Comparison of ENCODE assay signal across 12 cellular contexts in genomic region chr3:14549256-14549931, GRCh38. TPM values are rescaled to one million over a fixed set of nuclear protein-coding genes. Genes with fewer than 3 reads are reported as not detected.
DNase-seq lines count a peak whose midpoint lies in the region; ATAC-seq, FAIRE-seq and TF ChIP-seq lines count a peak whose summit lies in the region.
"Had no signal": no experiment of that assay in that cellular context is flagged by ENCODE, and none has a peak within 500 bp of the region (broad histone marks: within the 10 kb centered on the region; RNA-seq: fewer than 3 reads in every experiment).

No MANE protein-coding gene starts in this region.

- H3K79me2 ChIP-seq in OCI-LY3 (ENCODE audit: low read length) = no peaks in the 10 kb centered on the region

- peak; percentile 35 for TF ChIP-seq CTCF in cardiac muscle cell (IDR thresholded peaks at IDR 0.05; ENCODE audit: low read depth, low read length)
- peak in 1 of 2 donors; percentile 29 for TF ChIP-seq CTCF in right atrium auricular region (IDR thresholded peaks at IDR 0.05)
- peak; percentile 39 for TF ChIP-seq CTCF in OCI-LY3 (IDR thresholded peaks at IDR 0.05; ENCODE audit: low read depth, low read length)
- TF ChIP-seq CTCF in epithelial cell of proximal tubule (conservative IDR thresholded peaks at IDR 0.05; ENCODE audit: low read depth, low read length) = peak; percentile 53
- TF ChIP-seq CTCF in uterus (IDR thresholded peaks at IDR 0.05) = no peak

- no peak overlapping the region for H3K27ac ChIP-seq in cardiac muscle cell
- H3K27ac ChIP-seq in right atrium auricular region = no peak overlapping the region
- H3K27ac ChIP-seq in OCI-LY3 (ENCODE audit: low read length) = no peak overlapping the region
- no peak overlapping the region for H3K27ac ChIP-seq in uterus

- H3K4me1 ChIP-seq in cardiac muscle cell (ENCODE audit: low read depth) = no peaks in the 10 kb centered on the region
- H3K4me1 ChIP-seq in right atrium auricular region = peaks cover 0 to 34% of the 10 kb centered on the region in 2 donors
- H3K4me1 ChIP-seq in OCI-LY3 (ENCODE audit: low read length) = no peaks in the 10 kb centered on the region
- H3K4me1 ChIP-seq in uterus = no peaks in the 10 kb centered on the region

- H3K9me3 ChIP-seq in cardiac muscle cell (ENCODE audit: low read depth) = no peaks in the 10 kb centered on the region
- no peaks in the 10 kb centered on the region for H3K9me3 ChIP-seq in right atrium auricular region
- no peaks in the 10 kb centered on the region for H3K9me3 ChIP-seq in OCI-LY3 (ENCODE audit: insufficient read depth, low read length)
- H3K9me3 ChIP-seq in uterus = no peaks in the 10 kb centered on the region

- H3K4me3 ChIP-seq in cardiac muscle cell = no peak overlapping the region
- no peak overlapping the region for H3K4me3 ChIP-seq in right atrium auricular region
- peak overlapping the region; percentile 32; the same call in 1 of the 2 replicates for H3K4me3 ChIP-seq in OCI-LY3 (ENCODE audit: low read length)
- H3K4me3 ChIP-seq in epithelial cell of proximal tubule (ENCODE audit: low read depth, low read length) = no peak overlapping the region
- no peak overlapping the region for H3K4me3 ChIP-seq in uterus

- no peak overlapping the region for H3K9ac ChIP-seq in OCI-LY3 (ENCODE audit: low read length)

- peaks cover 0 to 10% (median 5%) of the 10 kb centered on the region in 4 donors for H3K4me1 Mint-ChIP-seq in naive thymus-derived CD8-positive, alpha-beta T cell
- H3K4me1 Mint-ChIP-seq: activated CD4-positive, alpha-beta memory T cell treated with anti-CD3 and anti-CD28 coated beads, Interleukin-2, amount 10 ng/mL, durations not matched to agents 7 days and 5 days had no signal

- DNase-seq in cardiac muscle cell (ENCODE audit: low read depth in 1 of 2, low spot score in 1 of 2) = no peak
- DNase-seq in right atrium auricular region (ENCODE audit: low spot score) = no peak
- no peak for DNase-seq in epithelial cell of proximal tubule (ENCODE audit: low read depth)
- DNase-seq in urothelium cell line (ENCODE audit: low spot score) = peak; percentile 56
- DNase-seq in naive thymus-derived CD8-positive, alpha-beta T cell = no peak
- DNase-seq in activated CD4-positive, CD25-positive, alpha-beta regulatory T cell (lab: John Stamatoyannopoulos, UW) = no peak
- DNase-seq in uterus = no peak
- DNase-seq: activated CD4-positive, alpha-beta memory T cell treated with anti-CD3 and anti-CD28 coated beads, Interleukin-2, amount 10 ng/mL, durations not matched to agents 7 days and 5 days; DMS153; NCI-H1105 had no signal

- no peaks in the 10 kb centered on the region for H3K36me3 ChIP-seq in cardiac muscle cell
- H3K36me3 ChIP-seq in right atrium auricular region = no peaks in the 10 kb centered on the region
- H3K36me3 ChIP-seq in OCI-LY3 (replicated peaks; ENCODE audit: low read depth, low read length) = no peaks in the 10 kb centered on the region
- H3K36me3 ChIP-seq in uterus = no peaks in the 10 kb centered on the region

- H3K27me3 Mint-ChIP-seq in naive thymus-derived CD8-positive, alpha-beta T cell = peaks cover 14 to 84% (median 51%) of the 10 kb centered on the region in 5 donors

- no peak for ATAC-seq in naive thymus-derived CD8-positive, alpha-beta T cell

- H3K27ac Mint-ChIP-seq in naive thymus-derived CD8-positive, alpha-beta T cell = no peak overlapping the region
- H3K27ac Mint-ChIP-seq: activated CD4-positive, alpha-beta memory T cell treated with anti-CD3 and anti-CD28 coated beads, Interleukin-2, amount 10 ng/mL, durations not matched to agents 7 days and 5 days had no signal

- peak overlapping the region; percentile 52 for H3K4me2 ChIP-seq in OCI-LY3 (ENCODE audit: low read length)

- peak overlapping the region; percentile 77; the same call in 1 of the 2 replicates for H2AFZ ChIP-seq in OCI-LY3 (ENCODE audit: low read depth, low read length)

- H4K20me1 ChIP-seq in OCI-LY3 (ENCODE audit: insufficient read depth, low read length) = no peaks in the 10 kb centered on the region

- peaks cover 0 to 6% (median 0%) of the 10 kb centered on the region in 9 donors for H3K9me3 Mint-ChIP-seq in naive thymus-derived CD8-positive, alpha-beta T cell
- H3K9me3 Mint-ChIP-seq: activated CD4-positive, alpha-beta memory T cell treated with anti-CD3 and anti-CD28 coated beads, Interleukin-2, amount 10 ng/mL, durations not matched to agents 7 days and 5 days had no signal

- no peak for TF ChIP-seq POLR2A in uterus (IDR thresholded peaks at IDR 0.05)

- H3K36me3 Mint-ChIP-seq in naive thymus-derived CD8-positive, alpha-beta T cell = no peaks in the 10 kb centered on the region

- POLR2A ChIA-PET in naive thymus-derived CD8-positive, alpha-beta T cell (lab: Charles Lee) = no interaction called here

- H3K4me3 Mint-ChIP-seq in naive thymus-derived CD8-positive, alpha-beta T cell = no peak overlapping the region
- H3K4me3 Mint-ChIP-seq: activated CD4-positive, alpha-beta memory T cell treated with anti-CD3 and anti-CD28 coated beads, Interleukin-2, amount 10 ng/mL, durations not matched to agents 7 days and 5 days had no signal

- H3K27me3 ChIP-seq in cardiac muscle cell (no peaks in the 10 kb centered on the region), right atrium auricular region (no peaks in the 10 kb centered on the region), OCI-LY3 (ENCODE audit: low read depth, low read length) (peaks cover 49% of the 10 kb centered on the region), uterus (no peaks in the 10 kb centered on the region)

- intact Hi-C loops in uterus (cut with DNase I; ENCODE audit: low total_unique reads) = no loop called here

- no peak for FAIRE-seq in urothelium cell line (lab: Jason Lieb, UNC)

RNA-seq across cellular contexts. Expression of gene GRIP2, which starts 9.3 kb away (rescaled TPM):
- 0.06 TPM in 1 of 2 replicates, not detected in the other for total RNA-seq in cardiac muscle cell
- not detected in 2 replicates for polyA plus RNA-seq in cardiac muscle cell
- total RNA-seq in right atrium auricular region = 10 to 100 TPM in 1 of 2 donors, 1 to 10 TPM in 1; 7.1 to 13.2 TPM
- total RNA-seq in epithelial cell of proximal tubule = under 0.01 TPM in 1 of 2 replicates, not detected in the other
- total RNA-seq in naive thymus-derived CD8-positive, alpha-beta T cell = not detected
- not detected for polyA plus RNA-seq in naive thymus-derived CD8-positive, alpha-beta T cell
- total RNA-seq in uterus = 1 to 10 TPM in 3 of 4 donors, under 1 TPM in 1; 0.77 to 8.0 (median 2.1) TPM
- total RNA-seq: mononuclear cell had no signal

Comparison
In these comparisons a context has a peak if more than half of its experiments do, and no peak if none do; other contexts are left out.
1. CTCF ChIP-seq: peak in cardiac muscle cell (single experiment), OCI-LY3 (single experiment) and epithelial cell of proximal tubule (single experiment); none in uterus (0 of 4).